19 cellular contexts compared by ENCODE assay signal in genomic region chr5:83972909-83973308, GRCh38.
"Had no signal": no experiment of that assay in that cellular context is flagged by ENCODE, and none has a peak within 500 bp of the region (broad histone marks: within the 10 kb centered on the region; RNA-seq: fewer than 3 reads in every experiment).

No MANE protein-coding gene starts in this region.

- H3K27ac ChIP-seq: esophagus squamous epithelium, hepatocyte, ovary, tibial artery, upper lobe of left lung, uterus had no signal

- H3K9me3 ChIP-seq: esophagus squamous epithelium, mucosa of descending colon, ovary, tibial artery, upper lobe of left lung, uterus had no signal

- H3K27ac Mint-ChIP-seq: dendritic cell treated with granulocyte-macrophage colony-stimulating factor and Interleukin-4, amounts not matched to agents 40 ng/mL and 50 ng/mL, for 4 days; effector memory CD8-positive, alpha-beta T cell; naive thymus-derived CD8-positive, alpha-beta T cell; progenitor cell of endocrine pancreas; stimulated activated effector memory CD8-positive, alpha-beta T cell treated with anti-CD3 and anti-CD28 coated beads, Interleukin-12 subunit alpha, Interleukin-12 subunit beta, amount 100 ng/mL, for 72 hours had no signal

- H3K4me1 ChIP-seq: tibial artery, upper lobe of left lung, uterus had no signal

- DNase-seq: effector memory CD8-positive, alpha-beta T cell; esophagus squamous epithelium; head of caudate nucleus; kidney glomerular epithelial cell; mucosa of descending colon; naive thymus-derived CD8-positive, alpha-beta T cell; ovary; right cardiac atrium; stimulated activated CD4-positive, alpha-beta T cell treated with anti-CD3 and anti-CD28 coated beads, Interleukin-2, amount 100 ng/mL, for 48 hours; stimulated activated naive CD8-positive, alpha-beta T cell treated with anti-CD3 and anti-CD28 coated beads, Interleukin-15, Interleukin-2, amounts not matched to agents 100 U/mL and 50 U/mL, for 24 hours; tibial artery; upper lobe of left lung; uterus had no signal

- H3K27me3 ChIP-seq: esophagus squamous epithelium, hepatocyte, ovary, tibial artery, upper lobe of left lung, uterus had no signal

- H3K4me1 Mint-ChIP-seq: naive thymus-derived CD8-positive, alpha-beta T cell; stimulated activated effector memory CD8-positive, alpha-beta T cell treated with anti-CD3 and anti-CD28 coated beads, Interleukin-12 subunit alpha, Interleukin-12 subunit beta, amount 100 ng/mL, for 72 hours had no signal

- H2AFZ ChIP-seq: hepatocyte had no signal

- H3K36me3 Mint-ChIP-seq: naive thymus-derived CD8-positive, alpha-beta T cell; stimulated activated effector memory CD8-positive, alpha-beta T cell treated with anti-CD3 and anti-CD28 coated beads, Interleukin-12 subunit alpha, Interleukin-12 subunit beta, amount 100 ng/mL, for 72 hours had no signal

- H3K27me3 Mint-ChIP-seq: dendritic cell treated with granulocyte-macrophage colony-stimulating factor and Interleukin-4, amounts not matched to agents 40 ng/mL and 50 ng/mL, for 4 days; effector memory CD8-positive, alpha-beta T cell; naive thymus-derived CD8-positive, alpha-beta T cell; progenitor cell of endocrine pancreas had no signal

- H3K9me3 Mint-ChIP-seq: dendritic cell treated with granulocyte-macrophage colony-stimulating factor and Interleukin-4, amounts not matched to agents 40 ng/mL and 50 ng/mL, for 4 days; naive thymus-derived CD8-positive, alpha-beta T cell; neural crest cell had no signal

- H3K4me3 Mint-ChIP-seq: dendritic cell treated with granulocyte-macrophage colony-stimulating factor and Interleukin-4, amounts not matched to agents 40 ng/mL and 50 ng/mL, for 4 days; effector memory CD8-positive, alpha-beta T cell; naive thymus-derived CD8-positive, alpha-beta T cell; neural crest cell; stimulated activated effector memory CD8-positive, alpha-beta T cell treated with anti-CD3 and anti-CD28 coated beads, Interleukin-12 subunit alpha, Interleukin-12 subunit beta, amount 100 ng/mL, for 72 hours had no signal

- H3K79me2 ChIP-seq: hepatocyte had no signal

- ATAC-seq: effector memory CD8-positive, alpha-beta T cell; mucosa of descending colon; naive thymus-derived CD8-positive, alpha-beta T cell; right cardiac atrium; stimulated activated effector memory CD8-positive, alpha-beta T cell treated with anti-CD3 and anti-CD28 coated beads, Interleukin-12 subunit alpha, Interleukin-12 subunit beta, amount 100 ng/mL, for 72 hours; stimulated activated naive CD8-positive, alpha-beta T cell treated with anti-CD3 and anti-CD28 coated beads, Interleukin-15, Interleukin-2, amounts not matched to agents 100 U/mL and 50 U/mL, for 24 hours had no signal

- H3K4me3 ChIP-seq: esophagus squamous epithelium, hepatocyte, mucosa of descending colon, ovary, smooth muscle cell, tibial artery, upper lobe of left lung, uterus had no signal

- H3K4me2 ChIP-seq: hepatocyte, smooth muscle cell had no signal

- H3K36me3 ChIP-seq: esophagus squamous epithelium, ovary, tibial artery, upper lobe of left lung, uterus had no signal
